19 cellular contexts compared by ENCODE assay signal in the genomic region with DNA sequence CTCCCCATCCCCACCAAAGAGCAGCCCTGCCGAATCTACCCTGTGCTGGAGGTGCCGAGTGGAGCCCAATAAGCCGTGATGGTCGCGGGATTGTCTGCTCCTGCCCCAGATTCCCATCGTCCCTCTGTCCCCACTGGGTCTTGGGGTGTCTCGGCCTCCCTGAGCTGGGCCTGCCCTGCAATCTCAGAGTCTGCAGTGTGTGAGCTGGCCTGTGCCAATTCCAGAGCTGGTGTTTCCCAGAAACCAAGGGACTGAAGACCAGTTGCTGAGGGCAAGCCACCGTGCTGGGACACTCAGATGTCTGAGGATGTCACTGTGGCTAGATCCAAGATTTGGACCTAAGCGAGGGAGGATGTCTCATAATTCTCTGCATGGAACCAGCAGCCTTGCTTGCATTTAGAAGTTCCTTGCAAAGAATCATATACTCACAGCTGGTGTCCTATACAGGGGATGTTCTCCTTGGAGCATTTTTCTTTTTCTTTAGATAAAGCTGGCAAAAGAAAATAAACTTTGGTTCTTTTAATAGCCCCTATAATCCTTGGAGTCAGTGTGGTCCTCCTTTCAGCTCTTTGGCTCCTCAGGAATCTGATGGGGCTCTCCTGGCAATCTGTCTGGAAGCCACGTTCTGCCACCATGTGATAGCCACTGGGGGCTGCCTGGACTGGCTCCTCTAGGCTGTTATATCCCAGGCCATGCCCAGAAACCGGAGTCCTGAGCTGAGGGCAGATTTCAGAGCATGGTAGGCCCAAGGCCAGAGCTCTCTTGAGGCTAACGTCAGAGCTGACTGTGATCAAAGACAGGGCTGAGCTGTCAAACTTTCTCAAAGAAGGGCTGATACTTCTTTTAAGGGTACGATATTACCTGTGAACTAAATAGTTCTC.
DNase-seq lines count a peak whose midpoint lies in the region; ATAC-seq and TF ChIP-seq lines count a peak whose summit lies in the region.
"Had no signal": no experiment of that assay in that cellular context is flagged by ENCODE, and none has a peak within 500 bp of the region (broad histone marks: within the 10 kb centered on the region; RNA-seq: fewer than 3 reads in every experiment).

No MANE protein-coding gene starts in this region.

- TF ChIP-seq EP300 in esophagus muscularis mucosa (IDR thresholded peaks at IDR 0.05), result no peak

- H3K9ac ChIP-seq in NT2/D1 (ENCODE audit: insufficient read length, low read depth), result peak overlapping the region; percentile 59

- H3K4me3 Mint-ChIP-seq in mesothelial cell of epicardium, result no peak overlapping the region
- H3K4me3 Mint-ChIP-seq in T-helper 17 cell, result no peak overlapping the region
- H3K4me3 Mint-ChIP-seq: activated naive CD4-positive, alpha-beta T cell treated with anti-CD3 and anti-CD28 coated beads for 36 hours; central memory CD8-positive, alpha-beta T cell; natural killer cell treated with Interleukin-12 subunit alpha and Interleukin-12 subunit beta and Interleukin-15 and Interleukin-18, amount 100 ng/mL, for 72 hours had no signal

- TF ChIP-seq CTCF in esophagus muscularis mucosa (IDR thresholded peaks at IDR 0.05) (no peak), mesothelial cell of epicardium (IDR thresholded peaks at IDR 0.05; ENCODE audit: unreplicated experiment) (no peak), thoracic aorta (IDR thresholded peaks at IDR 0.05) (no peak)

- no peaks in the 10 kb centered on the region for H3K9me3 Mint-ChIP-seq in mesothelial cell of epicardium
- H3K9me3 Mint-ChIP-seq: activated naive CD4-positive, alpha-beta T cell treated with anti-CD3 and anti-CD28 coated beads for 36 hours; central memory CD8-positive, alpha-beta T cell; natural killer cell treated with Interleukin-12 subunit alpha and Interleukin-12 subunit beta and Interleukin-15 and Interleukin-18, amount 100 ng/mL, for 72 hours had no signal

- H3K9me3 ChIP-seq in NT2/D1 (ENCODE audit: insufficient read depth, low read length), result no peaks in the 10 kb centered on the region
- no peaks in the 10 kb centered on the region for H3K9me3 ChIP-seq in esophagus muscularis mucosa
- H3K9me3 ChIP-seq in thoracic aorta, result no peaks in the 10 kb centered on the region
- no peaks in the 10 kb centered on the region for H3K9me3 ChIP-seq in T-helper 17 cell (ENCODE audit: control insufficient read depth, low read length, poor library complexity, severe bottlenecking)

- H3K4me1 ChIP-seq in NT2/D1 (ENCODE audit: insufficient read depth, insufficient read length) (peaks cover 33% of the 10 kb centered on the region), esophagus muscularis mucosa (peaks cover 77 to 87% (median 84%) of the 10 kb centered on the region in 4 donors), thoracic aorta (ENCODE audit: control insufficient read depth in 1 of 2, low read depth in 2 of 2) (peaks cover 33 to 70% of the 10 kb centered on the region in 2 donors)

- H3K4me1 Mint-ChIP-seq in mesothelial cell of epicardium (peaks cover 79% of the 10 kb centered on the region), T-helper 17 cell (no peaks in the 10 kb centered on the region)
- H3K4me1 Mint-ChIP-seq: central memory CD8-positive, alpha-beta T cell had no signal

- intact Hi-C loops in esophagus muscularis mucosa (cut with DNase I), result no loop called here

- no peaks in the 10 kb centered on the region for H3K36me3 Mint-ChIP-seq in mesothelial cell of epicardium
- no peaks in the 10 kb centered on the region for H3K36me3 Mint-ChIP-seq in T-helper 17 cell (ENCODE audit: low read depth)
- H3K36me3 Mint-ChIP-seq: natural killer cell treated with Interleukin-12 subunit alpha and Interleukin-12 subunit beta and Interleukin-15 and Interleukin-18, amount 100 ng/mL, for 72 hours had no signal

- DNase-seq in NT2/D1 (ENCODE audit: low read depth, low spot score) (no peak), esophagus muscularis mucosa (ENCODE audit: extremely low spot score) (no peak), mesothelial cell of epicardium (ENCODE audit: low spot score in 2 of 2, unreplicated experiment in 2 of 2) (no peak), thoracic aorta (ENCODE audit: low spot score) (no peak), T-helper 17 cell (no peak), SIG-M5 treated with dmso at 0.1 percent for 504 hours (lab: John Stamatoyannopoulos, UW; ENCODE audit: unreplicated experiment) (no peak), NAMALWA (ENCODE audit: low spot score) (no peak)
- DNase-seq: activated CD4-positive, alpha-beta T cell treated with anti-CD3 and anti-CD28 coated beads for 1 hour; activated CD8-positive, alpha-beta memory T cell treated with anti-CD3 and anti-CD28 coated beads, Interleukin-2, amount 50 U/mL, for 48 hours; activated naive CD4-positive, alpha-beta T cell treated with anti-CD3 and anti-CD28 coated beads for 36 hours; AML-193; H7; NCI-H146; NCI-H510A; PC-9; stimulated activated naive CD8-positive, alpha-beta T cell treated with anti-CD3 and anti-CD28 coated beads, Interleukin-15, Interleukin-2, amounts not matched to agents 100 U/mL and 50 U/mL, for 24 hours had no signal

- H3K27ac Mint-ChIP-seq in mesothelial cell of epicardium (peak overlapping the region; percentile 89), T-helper 17 cell (no peak overlapping the region)
- H3K27ac Mint-ChIP-seq: activated naive CD4-positive, alpha-beta T cell treated with anti-CD3 and anti-CD28 coated beads for 36 hours; natural killer cell treated with Interleukin-12 subunit alpha and Interleukin-12 subunit beta and Interleukin-15 and Interleukin-18, amount 100 ng/mL, for 72 hours had no signal

- no peak for TF ChIP-seq POLR2A in esophagus muscularis mucosa (IDR thresholded peaks at IDR 0.05; ENCODE audit: low read depth)

- H3K27ac ChIP-seq in esophagus muscularis mucosa (replicated peaks in 1 of 4), result peak overlapping the region; percentile 35 to 60 (median 43)
- peak overlapping the region; percentile 77 to 93 for H3K27ac ChIP-seq in thoracic aorta
- H3K27ac ChIP-seq: PC-9 had no signal

- H3K36me3 ChIP-seq in NT2/D1 (ENCODE audit: insufficient read depth, insufficient read length, low read length) (no peaks in the 10 kb centered on the region), esophagus muscularis mucosa (no peaks in the 10 kb centered on the region), thoracic aorta (no peaks in the 10 kb centered on the region)

- ATAC-seq in thoracic aorta (ENCODE audit: insufficient number of reproducible peaks, low FRiP score, low read depth) (no peak), T-helper 17 cell (no peak), HG02610 (IDR thresholded peaks at IDR 0.05; ENCODE audit: unreplicated experiment) (no peak)
- ATAC-seq: natural killer cell treated with Interleukin-12 subunit alpha and Interleukin-12 subunit beta and Interleukin-15 and Interleukin-18, amount 100 ng/mL, for 72 hours; stimulated activated naive CD8-positive, alpha-beta T cell treated with anti-CD3 and anti-CD28 coated beads, Interleukin-15, Interleukin-2, amounts not matched to agents 100 U/mL and 50 U/mL, for 24 hours had no signal

- H3K27me3 Mint-ChIP-seq in mesothelial cell of epicardium (ENCODE audit: low read depth) (no peaks in the 10 kb centered on the region), T-helper 17 cell (peaks cover 7% of the 10 kb centered on the region)
- H3K27me3 Mint-ChIP-seq: central memory CD8-positive, alpha-beta T cell had no signal

- WGBS in esophagus muscularis mucosa, result 67% methylated on average over 11 of the region's 13 CpGs

- no peaks in the 10 kb centered on the region for H3K27me3 ChIP-seq in NT2/D1 (ENCODE audit: insufficient read depth, insufficient read length)
- no peaks in the 10 kb centered on the region for H3K27me3 ChIP-seq in esophagus muscularis mucosa
- no peaks in the 10 kb centered on the region for H3K27me3 ChIP-seq in thoracic aorta (replicated peaks; ENCODE audit: insufficient read depth)

- H3K4me3 ChIP-seq in NT2/D1 (ENCODE audit: insufficient read length, low read depth) (no peak overlapping the region), esophagus muscularis mucosa (no peak overlapping the region), thoracic aorta (no peak overlapping the region)
- H3K4me3 ChIP-seq: PC-9 had no signal
